23 cellular contexts compared by ENCODE assay signal in the genomic region with DNA sequence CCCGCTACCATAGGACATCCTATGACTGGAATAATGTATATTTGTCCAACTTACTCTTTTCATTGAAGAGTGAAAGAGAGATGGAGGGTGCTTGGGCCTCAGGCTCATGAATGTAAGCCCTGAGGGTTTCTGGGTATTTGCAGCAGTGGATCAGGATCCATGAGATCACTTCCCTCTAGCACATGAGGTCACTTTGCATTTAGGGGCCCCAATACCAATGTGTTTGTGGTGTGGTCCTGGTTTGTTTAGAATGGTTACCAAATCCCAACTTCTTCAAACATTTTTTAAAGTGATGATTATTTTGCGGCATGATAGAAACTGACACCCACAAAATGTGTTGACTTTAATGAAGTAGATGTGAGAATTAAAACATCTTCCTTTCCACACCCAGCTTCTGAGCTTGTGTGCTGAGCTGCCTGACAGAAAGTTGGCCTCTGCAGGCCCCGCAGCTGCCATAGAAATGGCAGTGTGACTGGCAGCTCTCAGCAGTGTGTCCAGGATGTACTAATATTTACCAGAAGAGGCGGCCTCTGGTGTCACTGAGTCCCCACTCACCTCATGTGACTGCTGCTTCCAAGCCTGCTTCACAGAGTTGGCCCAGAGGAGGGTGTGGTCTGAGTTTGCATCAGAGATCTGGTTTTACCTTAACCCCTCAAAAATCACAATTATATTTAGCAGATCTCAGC.
DNase-seq lines count a peak whose midpoint lies in the region; ATAC-seq and TF ChIP-seq lines count a peak whose summit lies in the region.
"Had no signal": no experiment of that assay in that cellular context is flagged by ENCODE, and none has a peak within 500 bp of the region (broad histone marks: within the 10 kb centered on the region; RNA-seq: fewer than 3 reads in every experiment).

No MANE protein-coding gene starts in this region.

- H3K27ac Mint-ChIP-seq in immature natural killer cell = peak overlapping the region in 2 of 6 donors; percentile 53 to 73
- H3K27ac Mint-ChIP-seq: CD4-positive, alpha-beta T cell; endodermal cell; HFFc6 had no signal

- no peaks in the 10 kb centered on the region for H3K27me3 ChIP-seq in BE2C
- no peaks in the 10 kb centered on the region for H3K27me3 ChIP-seq in MG63
- H3K27me3 ChIP-seq in HAP-1 (ENCODE audit: low read depth) = no peaks in the 10 kb centered on the region
- H3K27me3 ChIP-seq: uterus had no signal

- POLR2A ChIA-PET in HEK293T (lab: Yijun Ruan, JAX) = no interaction called here

- H3K4me1 ChIP-seq in BE2C = peaks cover 17% of the 10 kb centered on the region
- H3K4me1 ChIP-seq in HAP-1 = no peaks in the 10 kb centered on the region

- peaks cover 0 to 9% of the 10 kb centered on the region in 2 donors for H3K4me1 Mint-ChIP-seq in immature natural killer cell
- H3K4me1 Mint-ChIP-seq: endodermal cell; naive thymus-derived CD8-positive, alpha-beta T cell had no signal

- no peaks in the 10 kb centered on the region for H3K9me3 Mint-ChIP-seq in immature natural killer cell
- H3K9me3 Mint-ChIP-seq: CD4-positive, alpha-beta T cell; endodermal cell; naive thymus-derived CD8-positive, alpha-beta T cell had no signal

- in situ Hi-C loops in HAP-1 (cut with MboI; ENCODE audit: low sequenced_read_pairs) = no loop called here

- CTCF ChIA-PET in HEK293T (lab: Yijun Ruan, JAX) = no interaction called here

- no peak for ATAC-seq in GM18498 (IDR thresholded peaks at IDR 0.05; ENCODE audit: unreplicated experiment)
- ATAC-seq: GM12878; naive thymus-derived CD8-positive, alpha-beta T cell had no signal

- H3K4me3 ChIP-seq in BE2C (ENCODE audit: low read depth, low read length) (no peak overlapping the region), MG63 (no peak overlapping the region), HAP-1 (no peak overlapping the region)
- H3K4me3 ChIP-seq: coronary artery, GM12878, uterus had no signal

- H3K36me3 ChIP-seq in BE2C = no peaks in the 10 kb centered on the region
- H3K36me3 ChIP-seq in MG63 = no peaks in the 10 kb centered on the region
- H3K36me3 ChIP-seq in HAP-1 (replicated peaks) = no peaks in the 10 kb centered on the region
- H3K36me3 ChIP-seq: uterus had no signal

- no peaks in the 10 kb centered on the region for H3K36me3 Mint-ChIP-seq in immature natural killer cell
- H3K36me3 Mint-ChIP-seq: naive thymus-derived CD8-positive, alpha-beta T cell had no signal

- TF ChIP-seq CTCF in BE2C (IDR thresholded peaks at IDR 0.05; ENCODE audit: low read depth, low read length) = no peak

- peaks cover 2 to 9% (median 4%) of the 10 kb centered on the region in 3 donors for H3K27me3 Mint-ChIP-seq in immature natural killer cell (ENCODE audit: low read depth in 3 of 3)
- H3K27me3 Mint-ChIP-seq: CD4-positive, alpha-beta T cell; naive thymus-derived CD8-positive, alpha-beta T cell had no signal

- no peak overlapping the region for H3K4me3 Mint-ChIP-seq in immature natural killer cell
- H3K4me3 Mint-ChIP-seq: CD4-positive, alpha-beta T cell; endodermal cell; HFFc6; naive thymus-derived CD8-positive, alpha-beta T cell had no signal

- peak; percentile 29 for DNase-seq in BE2C
- DNase-seq in HEK293T (ENCODE audit: extremely low spot score) = no peak
- peak; percentile 26 for DNase-seq in NCI-H748 treated with DMSO at 0.1 percent for 48 hours (lab: John Stamatoyannopoulos, UW)
- peak in 2 of 3 donors; percentile 17 to 44 for DNase-seq in immature natural killer cell
- DNase-seq in GDM1 (lab: John Stamatoyannopoulos, UW) = no peak
- no peak for DNase-seq in MG63
- DNase-seq in HAP-1 (ENCODE audit: low spot score in 2 of 2) = no peak
- DNase-seq: activated CD4-positive, CD25-positive, alpha-beta regulatory T cell treated with anti-CD3 and anti-CD28 coated beads, Interleukin-2, amount 50 U/mL, for 72 hours; activated naive CD4-positive, alpha-beta T cell treated with Interleukin-2 at 50 U/mL for 16 hours; activated T-cell treated with anti-CD3 and anti-CD28 coated beads, Interleukin-2, amount 50 U/mL, for 1 hour; CD4-positive, alpha-beta T cell; DMS79 treated with DMSO at 0.1 percent for 48 hours; endodermal cell; HFFc6; Kasumi-1; naive thymus-derived CD8-positive, alpha-beta T cell; NCI-H1048; NCI-H526; substantia nigra; uterus had no signal

- H3K9me3 ChIP-seq in BE2C = no peaks in the 10 kb centered on the region
- no peaks in the 10 kb centered on the region for H3K9me3 ChIP-seq in MG63
- no peaks in the 10 kb centered on the region for H3K9me3 ChIP-seq in HAP-1
- H3K9me3 ChIP-seq: uterus had no signal

TF ChIP-seq in HEK293T, 16 proteins besides CTCF, POLR2A, EP300 and RAD21:
- TF ChIP-seq FOXK2 (IDR thresholded peaks at IDR 0.05) = no peak
- TF ChIP-seq, protein P1, sequence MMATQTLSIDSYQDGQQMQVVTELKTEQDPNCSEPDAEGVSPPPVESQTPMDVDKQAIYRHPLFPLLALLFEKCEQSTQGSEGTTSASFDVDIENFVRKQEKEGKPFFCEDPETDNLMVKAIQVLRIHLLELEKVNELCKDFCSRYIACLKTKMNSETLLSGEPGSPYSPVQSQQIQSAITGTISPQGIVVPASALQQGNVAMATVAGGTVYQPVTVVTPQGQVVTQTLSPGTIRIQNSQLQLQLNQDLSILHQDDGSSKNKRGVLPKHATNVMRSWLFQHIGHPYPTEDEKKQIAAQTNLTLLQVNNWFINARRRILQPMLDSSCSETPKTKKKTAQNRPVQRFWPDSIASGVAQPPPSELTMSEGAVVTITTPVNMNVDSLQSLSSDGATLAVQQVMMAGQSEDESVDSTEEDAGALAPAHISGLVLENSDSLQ (IDR thresholded peaks at IDR 0.05) = peak; percentile 32; the same call in 1 of the 2 replicates

Comparison
In these comparisons a context has a peak if more than half of its experiments do, and no peak if none do; other contexts are left out.
1. DNase-seq: peak in BE2C (single experiment), NCI-H748 treated with DMSO at 0.1 percent for 48 hours (single experiment) and immature natural killer cell (2 of 3); none in HEK293T (single experiment), GDM1 (single experiment), MG63 (single experiment) and HAP-1 (0 of 2).